ENCODE assay signal across 1 cellular context in the genomic region with DNA sequence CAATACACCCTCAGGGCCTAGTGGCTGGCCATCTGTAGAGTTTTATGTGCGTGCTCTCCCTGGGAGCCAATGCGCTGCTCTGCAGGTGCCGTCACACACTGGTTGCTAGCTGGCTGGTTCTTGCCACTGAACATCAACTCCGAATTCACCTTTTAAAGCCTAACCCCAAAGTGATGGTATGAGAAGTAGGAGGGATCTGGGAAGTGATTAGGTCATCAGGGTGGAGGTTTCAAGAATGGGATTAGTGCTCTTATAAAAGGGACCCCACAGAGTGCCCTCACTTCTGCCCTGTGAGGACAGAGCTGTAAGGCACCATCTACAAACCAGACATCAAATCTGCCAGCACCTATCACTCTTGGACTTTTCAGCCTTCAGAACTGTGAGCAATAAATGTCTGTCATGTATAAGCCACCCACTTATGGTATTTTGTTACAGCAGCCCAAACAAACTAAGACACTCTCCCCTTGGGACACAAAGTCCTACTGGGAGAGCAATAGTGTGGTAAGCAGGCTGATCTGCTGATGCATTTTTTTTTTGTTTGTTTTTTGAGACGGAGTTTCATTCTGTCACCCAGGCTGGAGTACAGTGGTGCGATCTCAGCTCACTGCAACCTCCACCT.
TF ChIP-seq lines count a peak whose summit lies in the region.

No MANE protein-coding gene starts in this region.

TF ChIP-seq in HEK293, 187 proteins besides CTCF, POLR2A, EP300 and RAD21 (continued from another document and continues in another):
- TF ChIP-seq, protein P1, sequence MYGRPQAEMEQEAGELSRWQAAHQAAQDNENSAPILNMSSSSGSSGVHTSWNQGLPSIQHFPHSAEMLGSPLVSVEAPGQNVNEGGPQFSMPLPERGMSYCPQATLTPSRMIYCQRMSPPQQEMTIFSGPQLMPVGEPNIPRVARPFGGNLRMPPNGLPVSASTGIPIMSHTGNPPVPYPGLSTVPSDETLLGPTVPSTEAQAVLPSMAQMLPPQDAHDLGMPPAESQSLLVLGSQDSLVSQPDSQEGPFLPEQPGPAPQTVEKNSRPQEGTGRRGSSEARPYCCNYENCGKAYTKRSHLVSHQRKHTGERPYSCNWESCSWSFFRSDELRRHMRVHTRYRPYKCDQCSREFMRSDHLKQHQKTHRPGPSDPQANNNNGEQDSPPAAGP (tag by site-specific recombination; IDR thresholded peaks at IDR 0.05), result peak; percentile 61
- TF ChIP-seq YY2 (tag by site-specific recombination; IDR thresholded peaks at IDR 0.05) (no peak), ZNF112 (tag by site-specific recombination; IDR thresholded peaks at IDR 0.05) (no peak), ZNF140 (tag by site-specific recombination; IDR thresholded peaks at IDR 0.05) (no peak), ZNF629 (tag by site-specific recombination; IDR thresholded peaks at IDR 0.05) (peak; percentile 75), OSR2 (tag by site-specific recombination; IDR thresholded peaks at IDR 0.05) (peak; percentile 97), KLF8 (tag by site-specific recombination; IDR thresholded peaks at IDR 0.05) (0 out of 2 replicates have a peak, but pooled peaks have one; percentile 8), ZNF670 (tag by site-specific recombination; IDR thresholded peaks at IDR 0.05; ENCODE audit: low read depth) (no peak), ZEB2 (tag by site-specific recombination; IDR thresholded peaks at IDR 0.05) (peak; percentile 49; the same call in 1 of the 2 replicates), MEIS1 (CRISPR knock-in tag; IDR thresholded peaks at IDR 0.05; ENCODE audit: borderline replicate concordance) (no peak), ZNF16 (tag by site-specific recombination; IDR thresholded peaks at IDR 0.05; ENCODE audit: low read depth) (no peak), GLIS1 (tag by site-specific recombination; IDR thresholded peaks at IDR 0.05) (peak; percentile 94), BCL11A (tag by site-specific recombination; IDR thresholded peaks at IDR 0.05; ENCODE audit: low read depth) (no peak), ZBTB8A (tag by site-specific recombination; IDR thresholded peaks at IDR 0.05) (peak; percentile 64), ZNF701 (tag by site-specific recombination; IDR thresholded peaks at IDR 0.05) (no peak), ZNF560 (tag by site-specific recombination; IDR thresholded peaks at IDR 0.05; ENCODE audit: borderline replicate concordance) (no peak), TCF7L2 (IDR thresholded peaks at IDR 0.05; ENCODE audit: borderline replicate concordance, low read depth, low read length) (no peak), ZNF510 (tag by site-specific recombination; IDR thresholded peaks at IDR 0.05; ENCODE audit: insufficient replicate concordance) (no peak), MYNN (tag by site-specific recombination; IDR thresholded peaks at IDR 0.05; ENCODE audit: borderline replicate concordance) (no peak), ZNF19 (tag by site-specific recombination; IDR thresholded peaks at IDR 0.05; ENCODE audit: low read depth) (no peak), ZNF423 (tag by site-specific recombination; IDR thresholded peaks at IDR 0.05) (peak; percentile 86), ZSCAN30 (tag by site-specific recombination; IDR thresholded peaks at IDR 0.05) (no peak), ZNF501 (tag by site-specific recombination; IDR thresholded peaks at IDR 0.05) (no peak), YY1 (tag by site-specific recombination; IDR thresholded peaks at IDR 0.05) (no peak), ZNF341 (tag by site-specific recombination; IDR thresholded peaks at IDR 0.05; ENCODE audit: low read depth) (no peak), ZNF843 (tag by site-specific recombination; IDR thresholded peaks at IDR 0.05) (peak; percentile 48; the same call in 1 of the 2 replicates), ZNF311 (tag by site-specific recombination; IDR thresholded peaks at IDR 0.05; ENCODE audit: borderline replicate concordance) (no peak), ZNF544 (tag by site-specific recombination; IDR thresholded peaks at IDR 0.05) (no peak), ZNF514 (tag by site-specific recombination; IDR thresholded peaks at IDR 0.05) (no peak), ZNF394 (tag by site-specific recombination; IDR thresholded peaks at IDR 0.05; ENCODE audit: borderline replicate concordance) (peak; percentile 33; the same call in 1 of the 2 replicates), ZNF610 (tag by site-specific recombination; IDR thresholded peaks at IDR 0.05; ENCODE audit: borderline replicate concordance) (no peak), ZNF133 (tag by site-specific recombination; IDR thresholded peaks at IDR 0.05) (no peak), HOXD13 (CRISPR knock-in tag; IDR thresholded peaks at IDR 0.05; ENCODE audit: borderline replicate concordance) (no peak), ZNF777 (tag by site-specific recombination; IDR thresholded peaks at IDR 0.05; ENCODE audit: borderline replicate concordance) (no peak), ZNF585B (tag by site-specific recombination; IDR thresholded peaks at IDR 0.05) (no peak), WT1 (tag by site-specific recombination; IDR thresholded peaks at IDR 0.05) (no peak; the same call in 1 of the 2 replicates), ZNF169 (tag by site-specific recombination; IDR thresholded peaks at IDR 0.05) (no peak), ZNF239 (tag by site-specific recombination; IDR thresholded peaks at IDR 0.05) (no peak), ZNF2 (tag by site-specific recombination; IDR thresholded peaks at IDR 0.05) (peak; percentile 39; the same call in 1 of the 2 replicates), RBAK (tag by site-specific recombination; IDR thresholded peaks at IDR 0.05) (no peak), ZNF146 (tag by site-specific recombination; IDR thresholded peaks at IDR 0.05) (0 out of 2 replicates have a peak, but pooled peaks have one; percentile 17), HOXA7 (CRISPR knock-in tag; IDR thresholded peaks at IDR 0.05; ENCODE audit: borderline replicate concordance) (no peak), ZNF433 (tag by site-specific recombination; IDR thresholded peaks at IDR 0.05; ENCODE audit: low read depth) (no peak), KLF16 (tag by site-specific recombination; IDR thresholded peaks at IDR 0.05) (no peak), ZFP37 (tag by site-specific recombination; IDR thresholded peaks at IDR 0.05) (no peak), TRIM28 (IDR thresholded peaks at IDR 0.05; ENCODE audit: borderline replicate concordance, low read length) (no peak), BCL11B (tag by site-specific recombination; IDR thresholded peaks at IDR 0.05; ENCODE audit: low read depth) (no peak)
- TF ChIP-seq, protein P2, sequence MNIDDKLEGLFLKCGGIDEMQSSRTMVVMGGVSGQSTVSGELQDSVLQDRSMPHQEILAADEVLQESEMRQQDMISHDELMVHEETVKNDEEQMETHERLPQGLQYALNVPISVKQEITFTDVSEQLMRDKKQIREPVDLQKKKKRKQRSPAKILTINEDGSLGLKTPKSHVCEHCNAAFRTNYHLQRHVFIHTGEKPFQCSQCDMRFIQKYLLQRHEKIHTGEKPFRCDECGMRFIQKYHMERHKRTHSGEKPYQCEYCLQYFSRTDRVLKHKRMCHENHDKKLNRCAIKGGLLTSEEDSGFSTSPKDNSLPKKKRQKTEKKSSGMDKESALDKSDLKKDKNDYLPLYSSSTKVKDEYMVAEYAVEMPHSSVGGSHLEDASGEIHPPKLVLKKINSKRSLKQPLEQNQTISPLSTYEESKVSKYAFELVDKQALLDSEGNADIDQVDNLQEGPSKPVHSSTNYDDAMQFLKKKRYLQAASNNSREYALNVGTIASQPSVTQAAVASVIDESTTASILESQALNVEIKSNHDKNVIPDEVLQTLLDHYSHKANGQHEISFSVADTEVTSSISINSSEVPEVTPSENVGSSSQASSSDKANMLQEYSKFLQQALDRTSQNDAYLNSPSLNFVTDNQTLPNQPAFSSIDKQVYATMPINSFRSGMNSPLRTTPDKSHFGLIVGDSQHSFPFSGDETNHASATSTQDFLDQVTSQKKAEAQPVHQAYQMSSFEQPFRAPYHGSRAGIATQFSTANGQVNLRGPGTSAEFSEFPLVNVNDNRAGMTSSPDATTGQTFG (tag by site-specific recombination; IDR thresholded peaks at IDR 0.05; ENCODE audit: borderline replicate concordance), result no peak
- TF ChIP-seq, protein P3, sequence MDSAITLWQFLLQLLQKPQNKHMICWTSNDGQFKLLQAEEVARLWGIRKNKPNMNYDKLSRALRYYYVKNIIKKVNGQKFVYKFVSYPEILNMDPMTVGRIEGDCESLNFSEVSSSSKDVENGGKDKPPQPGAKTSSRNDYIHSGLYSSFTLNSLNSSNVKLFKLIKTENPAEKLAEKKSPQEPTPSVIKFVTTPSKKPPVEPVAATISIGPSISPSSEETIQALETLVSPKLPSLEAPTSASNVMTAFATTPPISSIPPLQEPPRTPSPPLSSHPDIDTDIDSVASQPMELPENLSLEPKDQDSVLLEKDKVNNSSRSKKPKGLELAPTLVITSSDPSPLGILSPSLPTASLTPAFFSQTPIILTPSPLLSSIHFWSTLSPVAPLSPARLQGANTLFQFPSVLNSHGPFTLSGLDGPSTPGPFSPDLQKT (IDR thresholded peaks at IDR 0.05; ENCODE audit: borderline replicate concordance, low read depth, low read length), result no peak
- TF ChIP-seq, protein P4, sequence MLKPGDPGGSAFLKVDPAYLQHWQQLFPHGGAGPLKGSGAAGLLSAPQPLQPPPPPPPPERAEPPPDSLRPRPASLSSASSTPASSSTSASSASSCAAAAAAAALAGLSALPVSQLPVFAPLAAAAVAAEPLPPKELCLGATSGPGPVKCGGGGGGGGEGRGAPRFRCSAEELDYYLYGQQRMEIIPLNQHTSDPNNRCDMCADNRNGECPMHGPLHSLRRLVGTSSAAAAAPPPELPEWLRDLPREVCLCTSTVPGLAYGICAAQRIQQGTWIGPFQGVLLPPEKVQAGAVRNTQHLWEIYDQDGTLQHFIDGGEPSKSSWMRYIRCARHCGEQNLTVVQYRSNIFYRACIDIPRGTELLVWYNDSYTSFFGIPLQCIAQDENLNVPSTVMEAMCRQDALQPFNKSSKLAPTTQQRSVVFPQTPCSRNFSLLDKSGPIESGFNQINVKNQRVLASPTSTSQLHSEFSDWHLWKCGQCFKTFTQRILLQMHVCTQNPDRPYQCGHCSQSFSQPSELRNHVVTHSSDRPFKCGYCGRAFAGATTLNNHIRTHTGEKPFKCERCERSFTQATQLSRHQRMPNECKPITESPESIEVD (tag by site-specific recombination; IDR thresholded peaks at IDR 0.05), result peak; percentile 79
- TF ChIP-seq, protein P5, sequence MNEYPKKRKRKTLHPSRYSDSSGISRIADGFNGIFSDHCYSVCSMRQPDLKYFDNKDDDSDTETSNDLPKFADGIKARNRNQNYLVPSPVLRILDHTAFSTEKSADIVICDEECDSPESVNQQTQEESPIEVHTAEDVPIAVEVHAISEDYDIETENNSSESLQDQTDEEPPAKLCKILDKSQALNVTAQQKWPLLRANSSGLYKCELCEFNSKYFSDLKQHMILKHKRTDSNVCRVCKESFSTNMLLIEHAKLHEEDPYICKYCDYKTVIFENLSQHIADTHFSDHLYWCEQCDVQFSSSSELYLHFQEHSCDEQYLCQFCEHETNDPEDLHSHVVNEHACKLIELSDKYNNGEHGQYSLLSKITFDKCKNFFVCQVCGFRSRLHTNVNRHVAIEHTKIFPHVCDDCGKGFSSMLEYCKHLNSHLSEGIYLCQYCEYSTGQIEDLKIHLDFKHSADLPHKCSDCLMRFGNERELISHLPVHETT (tag by site-specific recombination; IDR thresholded peaks at IDR 0.05), result peak; percentile 60; the same call in 1 of the 2 replicates
- TF ChIP-seq, protein P6, sequence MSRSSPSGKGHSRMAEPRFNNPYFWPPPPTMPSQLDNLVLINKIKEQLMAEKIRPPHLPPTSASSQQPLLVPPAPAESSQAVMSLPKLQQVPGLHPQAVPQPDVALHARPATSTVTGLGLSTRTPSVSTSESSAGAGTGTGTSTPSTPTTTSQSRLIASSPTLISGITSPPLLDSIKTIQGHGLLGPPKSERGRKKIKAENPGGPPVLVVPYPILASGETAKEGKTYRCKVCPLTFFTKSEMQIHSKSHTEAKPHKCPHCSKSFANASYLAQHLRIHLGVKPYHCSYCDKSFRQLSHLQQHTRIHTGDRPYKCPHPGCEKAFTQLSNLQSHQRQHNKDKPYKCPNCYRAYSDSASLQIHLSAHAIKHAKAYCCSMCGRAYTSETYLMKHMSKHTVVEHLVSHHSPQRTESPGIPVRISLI (tag by site-specific recombination; IDR thresholded peaks at IDR 0.05), result no peak
- TF ChIP-seq, protein P7, sequence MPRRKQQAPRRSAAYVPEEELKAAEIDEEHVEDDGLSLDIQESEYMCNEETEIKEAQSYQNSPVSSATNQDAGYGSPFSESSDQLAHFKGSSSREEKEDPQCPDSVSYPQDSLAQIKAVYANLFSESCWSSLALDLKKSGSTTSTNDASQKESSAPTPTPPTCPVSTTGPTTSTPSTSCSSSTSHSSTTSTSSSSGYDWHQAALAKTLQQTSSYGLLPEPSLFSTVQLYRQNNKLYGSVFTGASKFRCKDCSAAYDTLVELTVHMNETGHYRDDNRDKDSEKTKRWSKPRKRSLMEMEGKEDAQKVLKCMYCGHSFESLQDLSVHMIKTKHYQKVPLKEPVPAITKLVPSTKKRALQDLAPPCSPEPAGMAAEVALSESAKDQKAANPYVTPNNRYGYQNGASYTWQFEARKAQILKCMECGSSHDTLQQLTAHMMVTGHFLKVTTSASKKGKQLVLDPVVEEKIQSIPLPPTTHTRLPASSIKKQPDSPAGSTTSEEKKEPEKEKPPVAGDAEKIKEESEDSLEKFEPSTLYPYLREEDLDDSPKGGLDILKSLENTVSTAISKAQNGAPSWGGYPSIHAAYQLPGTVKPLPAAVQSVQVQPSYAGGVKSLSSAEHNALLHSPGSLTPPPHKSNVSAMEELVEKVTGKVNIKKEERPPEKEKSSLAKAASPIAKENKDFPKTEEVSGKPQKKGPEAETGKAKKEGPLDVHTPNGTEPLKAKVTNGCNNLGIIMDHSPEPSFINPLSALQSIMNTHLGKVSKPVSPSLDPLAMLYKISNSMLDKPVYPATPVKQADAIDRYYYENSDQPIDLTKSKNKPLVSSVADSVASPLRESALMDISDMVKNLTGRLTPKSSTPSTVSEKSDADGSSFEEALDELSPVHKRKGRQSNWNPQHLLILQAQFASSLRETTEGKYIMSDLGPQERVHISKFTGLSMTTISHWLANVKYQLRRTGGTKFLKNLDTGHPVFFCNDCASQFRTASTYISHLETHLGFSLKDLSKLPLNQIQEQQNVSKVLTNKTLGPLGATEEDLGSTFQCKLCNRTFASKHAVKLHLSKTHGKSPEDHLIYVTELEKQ (tag by site-specific recombination; IDR thresholded peaks at IDR 0.05; ENCODE audit: borderline replicate concordance), result peak; percentile 81; the same call in 1 of the 2 replicates
- TF ChIP-seq, protein P8, sequence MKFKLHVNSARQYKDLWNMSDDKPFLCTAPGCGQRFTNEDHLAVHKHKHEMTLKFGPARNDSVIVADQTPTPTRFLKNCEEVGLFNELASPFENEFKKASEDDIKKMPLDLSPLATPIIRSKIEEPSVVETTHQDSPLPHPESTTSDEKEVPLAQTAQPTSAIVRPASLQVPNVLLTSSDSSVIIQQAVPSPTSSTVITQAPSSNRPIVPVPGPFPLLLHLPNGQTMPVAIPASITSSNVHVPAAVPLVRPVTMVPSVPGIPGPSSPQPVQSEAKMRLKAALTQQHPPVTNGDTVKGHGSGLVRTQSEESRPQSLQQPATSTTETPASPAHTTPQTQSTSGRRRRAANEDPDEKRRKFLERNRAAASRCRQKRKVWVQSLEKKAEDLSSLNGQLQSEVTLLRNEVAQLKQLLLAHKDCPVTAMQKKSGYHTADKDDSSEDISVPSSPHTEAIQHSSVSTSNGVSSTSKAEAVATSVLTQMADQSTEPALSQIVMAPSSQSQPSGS (tag by site-specific recombination; IDR thresholded peaks at IDR 0.05; ENCODE audit: low read depth), result peak; percentile 85
